10 cellular contexts compared by ENCODE assay signal in genomic region chr15:34154725-34155204, GRCh38. TPM values are rescaled to one million over a fixed set of nuclear protein-coding genes. Genes with fewer than 3 reads are reported as not detected.
DNase-seq lines count a peak whose midpoint lies in the region; TF ChIP-seq lines count a peak whose summit lies in the region.
"Had no signal": no experiment of that assay in that cellular context is flagged by ENCODE, and none has a peak within 500 bp of the region (broad histone marks: within the 10 kb centered on the region; RNA-seq: fewer than 3 reads in every experiment).

No MANE protein-coding gene starts in this region.

- H3K27ac ChIP-seq in brain microvascular endothelial cell (no peak overlapping the region), smooth muscle cell (ENCODE audit: low read depth) (peak overlapping the region; percentile 93)

- H3K4me1 ChIP-seq in smooth muscle cell (ENCODE audit: low read depth) = no peaks in the 10 kb centered on the region

- WGBS in smooth muscle cell (ENCODE audit: low lambda C conversion rate) = 70% methylated on average over 7 of the region's 7 CpGs

- no peak for TF ChIP-seq POLR2A in NB4 (IDR thresholded peaks at IDR 0.05; ENCODE audit: extremely low read depth, insufficient read length)

- H3K27ac Mint-ChIP-seq in activated T-cell treated with anti-CD3 and anti-CD28 coated beads, Interleukin-2, amount 50 U/mL, for 24 hours = peak overlapping the region; percentile 81
- peak overlapping the region in 3 of 7 donors; percentile 38 to 73 (median 53) for H3K27ac Mint-ChIP-seq in CD14-positive monocyte

- intact Hi-C loops in CD14-positive monocyte (cut with micrococcal nuclease) = no loop called here

- H3K4me3 Mint-ChIP-seq in activated T-cell treated with anti-CD3 and anti-CD28 coated beads, Interleukin-2, amount 50 U/mL, for 24 hours = no peak overlapping the region
- H3K4me3 Mint-ChIP-seq in CD14-positive monocyte = no peak overlapping the region

- H3K4me1 Mint-ChIP-seq in activated T-cell treated with anti-CD3 and anti-CD28 coated beads, Interleukin-2, amount 50 U/mL, for 24 hours (ENCODE audit: low read depth) = peaks cover 13% of the 10 kb centered on the region
- H3K4me1 Mint-ChIP-seq in CD14-positive monocyte = no peaks in the 10 kb centered on the region

- H3F3A ChIP-seq in smooth muscle cell (ENCODE audit: low read depth) = no peaks in the 10 kb centered on the region

- H3K9me3 ChIP-seq in smooth muscle cell (replicated peaks; ENCODE audit: low read depth) = no peaks in the 10 kb centered on the region

- peak overlapping the region; percentile 19 for H3K4me2 ChIP-seq in smooth muscle cell

- in situ Hi-C loops in brain microvascular endothelial cell (cut with HindIII; ENCODE audit: low pct_ligation_motif_present, low sequenced_read_pairs) = no loop called here

- no peaks in the 10 kb centered on the region for H3K79me2 ChIP-seq in smooth muscle cell (ENCODE audit: low read depth)

- H2AFZ ChIP-seq in smooth muscle cell (ENCODE audit: low read depth) = no peak overlapping the region

- H3K27me3 ChIP-seq in brain microvascular endothelial cell (replicated peaks) = no peaks in the 10 kb centered on the region
- H3K27me3 ChIP-seq in smooth muscle cell (ENCODE audit: low read depth) = no peaks in the 10 kb centered on the region

- H3K27me3 Mint-ChIP-seq in activated T-cell treated with anti-CD3 and anti-CD28 coated beads, Interleukin-2, amount 50 U/mL, for 24 hours = no peaks in the 10 kb centered on the region
- H3K27me3 Mint-ChIP-seq in CD14-positive monocyte (ENCODE audit: low read depth in 3 of 3) = no peaks in the 10 kb centered on the region

- peak overlapping the region; percentile 75 for H3K9ac ChIP-seq in smooth muscle cell (ENCODE audit: low read depth)

- no peak for TF ChIP-seq CTCF in NB4 (IDR thresholded peaks at IDR 0.05; ENCODE audit: low read depth, low read length)
- TF ChIP-seq CTCF in brain microvascular endothelial cell (IDR thresholded peaks at IDR 0.05; ENCODE audit: low read depth, low read length, missing control alignments) = no peak
- TF ChIP-seq CTCF in smooth muscle cell (IDR thresholded peaks at IDR 0.05; ENCODE audit: borderline replicate concordance, insufficient read depth, poor library complexity, severe bottlenecking) = no peak
- TF ChIP-seq CTCF in CD14-positive monocyte (IDR thresholded peaks at IDR 0.05) = no peak

- peak; percentile 33 for DNase-seq in activated T-cell treated with anti-CD3 and anti-CD28 coated beads, Interleukin-2, amount 50 U/mL, for 24 hours
- no peak for DNase-seq in activated T-cell treated with anti-CD3 and anti-CD28 coated beads for 4 hours
- peak; percentile 17 for DNase-seq in NB4 (ENCODE audit: low read depth)
- peak; percentile 3 for DNase-seq in brain microvascular endothelial cell
- no peak for DNase-seq in smooth muscle cell (lab: John Stamatoyannopoulos, UW; ENCODE audit: unreplicated experiment)
- DNase-seq in CD14-positive monocyte (ENCODE audit: low spot score) = no peak
- DNase-seq in activated CD8-positive, alpha-beta memory T cell treated with anti-CD3 and anti-CD28 coated beads for 24 hours = no peak
- DNase-seq in OCI-M2 (lab: John Stamatoyannopoulos, UW; ENCODE audit: unreplicated experiment) = no peak
- DNase-seq: activated gamma-delta T cell, NCI-H1436 treated with DMSO at 0.1 percent for 48 hours had no signal

- H3K36me3 ChIP-seq in brain microvascular endothelial cell (replicated peaks) (peaks cover 37% of the 10 kb centered on the region), smooth muscle cell (ENCODE audit: low read depth) (peaks cover 13% of the 10 kb centered on the region)

- H4K20me1 ChIP-seq in smooth muscle cell (ENCODE audit: low read depth) = no peaks in the 10 kb centered on the region

- no peak overlapping the region for H3K4me3 ChIP-seq in NB4 (ENCODE audit: low read depth, low read length)
- H3K4me3 ChIP-seq in brain microvascular endothelial cell (ENCODE audit: low read depth, low read length) = no peak overlapping the region
- H3K4me3 ChIP-seq in smooth muscle cell = peak overlapping the region; percentile 14

- H3K36me3 Mint-ChIP-seq in activated T-cell treated with anti-CD3 and anti-CD28 coated beads, Interleukin-2, amount 50 U/mL, for 24 hours (ENCODE audit: low read depth) = peaks cover 100% of the 10 kb centered on the region
- H3K36me3 Mint-ChIP-seq in CD14-positive monocyte = peaks cover 74 to 89% of the 10 kb centered on the region in 2 donors

- H3K9me3 Mint-ChIP-seq in activated T-cell treated with anti-CD3 and anti-CD28 coated beads, Interleukin-2, amount 50 U/mL, for 24 hours = peaks cover 37% of the 10 kb centered on the region
- peaks cover 28 to 45% (median 37%) of the 10 kb centered on the region in 7 donors for H3K9me3 Mint-ChIP-seq in CD14-positive monocyte

RNA-seq across cellular contexts. Expression of gene PGBD4, which starts 52.9 kb away (rescaled TPM):
- 0.81 and 1.3 TPM in 2 replicates for total RNA-seq in smooth muscle cell
- polyA plus RNA-seq in smooth muscle cell (0.20 and 0.62 TPM in 2 replicates), CD14-positive monocyte (under 1 TPM; 0.38 to 0.58 TPM)

RNA-seq across cellular contexts. Expression of gene EMC7, which starts 53.1 kb away (rescaled TPM):
- 60.6 and 84.2 TPM in 2 replicates for total RNA-seq in smooth muscle cell
- polyA plus RNA-seq in smooth muscle cell (201 and 218 TPM in 2 replicates), CD14-positive monocyte (100 to 1,000 TPM; 125 to 135 TPM)

RNA-seq across cellular contexts. Expression of gene KATNBL1, which starts 55.1 kb away (rescaled TPM):
- 91.8 and 145 TPM in 2 replicates for total RNA-seq in smooth muscle cell
- polyA plus RNA-seq in smooth muscle cell = 62.3 and 65.5 TPM in 2 replicates
- polyA plus RNA-seq in CD14-positive monocyte = 10 to 100 TPM; 37.7 to 38.4 TPM

Comparison
In these comparisons a context has a peak if more than half of its experiments do, and no peak if none do; other contexts are left out.
1. DNase-seq: peak in activated T-cell treated with anti-CD3 and anti-CD28 coated beads, Interleukin-2, amount 50 U/mL, for 24 hours (single experiment), NB4 (single experiment) and brain microvascular endothelial cell (single experiment); none in activated T-cell treated with anti-CD3 and anti-CD28 coated beads for 4 hours (single experiment), smooth muscle cell (single experiment), CD14-positive monocyte (single experiment), activated CD8-positive, alpha-beta memory T cell treated with anti-CD3 and anti-CD28 coated beads for 24 hours (single experiment) and OCI-M2 (single experiment).